18 cellular contexts compared by ENCODE assay signal in the genomic region with DNA sequence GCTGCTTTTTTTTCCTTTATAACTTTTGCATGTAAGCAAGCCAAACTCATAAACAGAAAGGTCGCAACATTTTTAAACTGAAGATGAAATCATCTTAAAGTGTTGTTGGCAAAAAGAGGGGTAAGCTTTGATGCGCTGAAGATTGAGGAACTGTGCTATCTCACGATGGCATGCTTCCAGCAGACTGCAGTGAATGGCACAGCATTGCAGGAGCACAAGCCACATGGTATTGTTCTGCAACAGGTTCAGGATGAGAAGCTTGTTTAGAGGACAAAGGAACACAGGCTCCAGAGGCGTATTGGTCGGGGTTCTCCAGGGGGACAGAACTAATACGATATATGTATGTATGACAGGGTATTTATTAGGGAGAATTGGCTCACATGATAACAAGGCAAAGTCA. TPM values are rescaled to one million over a fixed set of nuclear protein-coding genes. Genes with fewer than 3 reads are reported as not detected.
DNase-seq lines count a peak whose midpoint lies in the region; ATAC-seq, FAIRE-seq and TF ChIP-seq lines count a peak whose summit lies in the region.
"Had no signal": no experiment of that assay in that cellular context is flagged by ENCODE, and none has a peak within 500 bp of the region (broad histone marks: within the 10 kb centered on the region; RNA-seq: fewer than 3 reads in every experiment).

No MANE protein-coding gene starts in this region.

- H3K36me3 ChIP-seq in HEK293 (ENCODE audit: control insufficient read depth in 2 of 2, insufficient read depth in 1 of 2, low read length in 2 of 2), result no peaks in the 10 kb centered on the region
- no peaks in the 10 kb centered on the region for H3K36me3 ChIP-seq in GM12878 (ENCODE audit: control insufficient read depth in 2 of 2, insufficient read depth in 2 of 2, low read length in 1 of 2)
- H3K36me3 ChIP-seq in CD8-positive, alpha-beta T cell (ENCODE audit: insufficient read depth, low read length), result no peaks in the 10 kb centered on the region
- H3K36me3 ChIP-seq: pancreas, thyroid gland had no signal

- H3K36me3 Mint-ChIP-seq in nephron (ENCODE audit: low read depth), result no peaks in the 10 kb centered on the region
- no peaks in the 10 kb centered on the region for H3K36me3 Mint-ChIP-seq in CD8-positive, alpha-beta T cell
- H3K36me3 Mint-ChIP-seq: activated naive CD8-positive, alpha-beta T cell treated with anti-CD3 and anti-CD28 coated beads for 36 hours; naive B cell had no signal

- CTCF ChIA-PET in HEK293 (lab: Yijun Ruan, JAX) (no interaction called here), GM12878 (lab: Yijun Ruan, JAX) (interaction anchor here (1.2 to 2.3 kb wide), 4 partner anchors 10 to 210 kb away, joined by 4 to 11 read pairs (median 5); no protein-coding TSS in a partner anchor)
- CTCF ChIA-PET in CD8-positive, alpha-beta T cell (lab: Charles Lee), result no interaction called here

- no peak for TF ChIP-seq CTCF in HEK293 (tag by site-specific recombination; IDR thresholded peaks at IDR 0.05)
- no peak for TF ChIP-seq CTCF in GM12878 (IDR thresholded peaks at IDR 0.05 in 2 of 3, conservative IDR thresholded peaks at IDR 0.05 in 1 of 3; ENCODE audit: control insufficient read depth in 2 of 3, extremely low read depth in 1 of 3, insufficient read depth in 1 of 3, low read depth in 3 of 3, low read length in 3 of 3)
- no peak for TF ChIP-seq CTCF in nephron (IDR thresholded peaks at IDR 0.05; ENCODE audit: unreplicated experiment in 3 of 3)
- no peak for TF ChIP-seq CTCF in CD8-positive, alpha-beta T cell (IDR thresholded peaks at IDR 0.05)

- intact Hi-C loops in GM12878 (cut with micrococcal nuclease; ENCODE audit: unreplicated experiment), result no loop called here
- intact Hi-C loops in CD8-positive, alpha-beta T cell (cut with DNase I, micrococcal nuclease), result no loop called here

- POLR2A ChIA-PET in HEK293 (lab: Yijun Ruan, JAX) (no interaction called here), GM12878 (lab: Charles Lee) (interaction anchor here (1.9 to 2.2 kb wide), 2 partner anchors 12 to 22 kb away, joined by 5 to 8 read pairs; no protein-coding TSS in a partner anchor)
- POLR2A ChIA-PET in CD8-positive, alpha-beta T cell (lab: Charles Lee), result interaction anchor here (0.6 kb wide), 1 partner anchor 260 kb away, joined by 4 read pairs; no protein-coding TSS in a partner anchor

- peaks cover 48% of the 10 kb centered on the region for H3K4me1 Mint-ChIP-seq in nephron
- H3K4me1 Mint-ChIP-seq in CD8-positive, alpha-beta T cell (ENCODE audit: low read depth), result peaks cover 2% of the 10 kb centered on the region
- H3K4me1 Mint-ChIP-seq: naive B cell had no signal

- TF ChIP-seq EP300 in GM12878 (IDR thresholded peaks at IDR 0.05; ENCODE audit: borderline replicate concordance in 1 of 2, control insufficient read depth in 1 of 2, low read depth in 2 of 2, low read length in 2 of 2), result no peak

- peaks cover 6% of the 10 kb centered on the region for H3K4me1 ChIP-seq in HEK293 (ENCODE audit: control insufficient read depth, insufficient read depth, low read length)
- H3K4me1 ChIP-seq in GM12878 (ENCODE audit: control insufficient read depth, insufficient read depth, low read length), result no peaks in the 10 kb centered on the region
- no peaks in the 10 kb centered on the region for H3K4me1 ChIP-seq in CD8-positive, alpha-beta T cell (ENCODE audit: insufficient read depth, low read length)
- H3K4me1 ChIP-seq: thyroid gland had no signal

- H3K4me2 ChIP-seq in GM12878 (ENCODE audit: control insufficient read depth, insufficient read depth), result no peak overlapping the region

- H3K9me3 ChIP-seq in HEK293 (ENCODE audit: control insufficient read depth, insufficient read depth, low read depth, low read length) (no peaks in the 10 kb centered on the region), GM12878 (replicated peaks; ENCODE audit: control insufficient read depth, insufficient read depth, low read length) (no peaks in the 10 kb centered on the region)
- H3K9me3 ChIP-seq in CD8-positive, alpha-beta T cell (ENCODE audit: low read length), result no peaks in the 10 kb centered on the region
- H3K9me3 ChIP-seq: pancreas, thyroid gland had no signal

- in situ Hi-C loops in GM12878 (cut with MboI), result no loop called here

- H3K79me2 ChIP-seq in GM12878 (ENCODE audit: control insufficient read depth, insufficient read depth, low read length), result no peaks in the 10 kb centered on the region

- no peaks in the 10 kb centered on the region for H3K9me3 Mint-ChIP-seq in nephron
- no peaks in the 10 kb centered on the region for H3K9me3 Mint-ChIP-seq in CD8-positive, alpha-beta T cell
- H3K9me3 Mint-ChIP-seq: activated naive CD8-positive, alpha-beta T cell treated with anti-CD3 and anti-CD28 coated beads for 36 hours had no signal

- H3K27ac ChIP-seq in HEK293 (ENCODE audit: extremely low read depth, low read depth, low read length) (no peak overlapping the region), GM12878 (ENCODE audit: control insufficient read depth, insufficient read depth) (no peak overlapping the region)
- no peak overlapping the region for H3K27ac ChIP-seq in CD8-positive, alpha-beta T cell (ENCODE audit: low read depth, low read length)
- H3K27ac ChIP-seq: pancreas had no signal

- ATAC-seq in GM12878, result no peak
- ATAC-seq in CD8-positive, alpha-beta T cell, result no peak
- ATAC-seq in HG03439 (IDR thresholded peaks at IDR 0.05; ENCODE audit: unreplicated experiment), result no peak
- ATAC-seq: activated CD4-positive, alpha-beta T cell treated with anti-CD3 and anti-CD28 coated beads for 36 hours had no signal

- BruUV-seq in GM12878 (replicated peaks; lab: Mats Ljungman, UMichigan), result no TSS peak

- WGBS in GM12878 (ENCODE audit: insufficient coverage, insufficient replicate concordance, low lambda C conversion rate, missing lambda C conversion rate), result 46% methylated on average over 6 of the region's 6 CpGs

- H3K4me3 Mint-ChIP-seq in nephron, result peak overlapping the region in 1 of 3 experiments; percentile 4
- no peak overlapping the region for H3K4me3 Mint-ChIP-seq in CD8-positive, alpha-beta T cell
- H3K4me3 Mint-ChIP-seq: activated CD4-positive, alpha-beta T cell treated with anti-CD3 and anti-CD28 coated beads for 36 hours; activated naive CD8-positive, alpha-beta T cell treated with anti-CD3 and anti-CD28 coated beads for 36 hours; naive B cell had no signal

- TF ChIP-seq POLR2A in GM12878 (IDR thresholded peaks at IDR 0.05; ENCODE audit: low read depth, low read length), result no peak

- no peaks in the 10 kb centered on the region for H4K20me1 ChIP-seq in GM12878 (ENCODE audit: control insufficient read depth, insufficient read depth)

- H3K27ac Mint-ChIP-seq in nephron, result peak overlapping the region in 2 of 3 experiments; percentile 16 to 84
- H3K27ac Mint-ChIP-seq in CD8-positive, alpha-beta T cell, result no peak overlapping the region
- H3K27ac Mint-ChIP-seq: activated CD4-positive, alpha-beta T cell treated with anti-CD3 and anti-CD28 coated beads for 36 hours; activated naive CD8-positive, alpha-beta T cell treated with anti-CD3 and anti-CD28 coated beads for 36 hours; naive B cell had no signal

- no peak overlapping the region for H3K9ac ChIP-seq in GM12878 (ENCODE audit: control insufficient read depth, insufficient read depth, low read length)

- no peaks in the 10 kb centered on the region; a peak in 1 of 4 replicates for H3K27me3 ChIP-seq in GM12878 (replicated peaks in 1 of 2; ENCODE audit: control insufficient read depth in 2 of 2, insufficient read depth in 2 of 2, low read length in 1 of 2)
- no peaks in the 10 kb centered on the region for H3K27me3 ChIP-seq in CD8-positive, alpha-beta T cell (ENCODE audit: insufficient read depth, low read length)
- H3K27me3 ChIP-seq: pancreas, thyroid gland had no signal

- no peak for TF ChIP-seq RAD21 in GM12878 (IDR thresholded peaks at IDR 0.05; ENCODE audit: insufficient read depth, low read depth, low read length)

- H3K4me3 ChIP-seq in HEK293 (ENCODE audit: low read depth, low read length) (no peak overlapping the region), GM12878 (no peak overlapping the region)
- H3K4me3 ChIP-seq in CD8-positive, alpha-beta T cell (ENCODE audit: low read depth, low read length), result no peak overlapping the region
- H3K4me3 ChIP-seq: lung, pancreas, thyroid gland had no signal

- peaks cover 5% of the 10 kb centered on the region for H3K27me3 Mint-ChIP-seq in nephron (ENCODE audit: low read depth)
- H3K27me3 Mint-ChIP-seq in CD8-positive, alpha-beta T cell (ENCODE audit: low read depth), result peaks cover 18% of the 10 kb centered on the region

- SMC1A ChIA-PET in GM12878 (lab: Charles Lee; ENCODE audit: uncharacterized antibody, unreplicated experiment), result interaction anchor here (0.6 to 4.4 kb wide), 7 partner anchors 9 to 177 kb away, joined by 3 to 35 read pairs (median 4); no protein-coding TSS in a partner anchor

- RAD21 ChIA-PET in GM12878 (lab: Charles Lee; ENCODE audit: unreplicated experiment), result interaction anchor here (1.6 to 1.8 kb wide), 2 partner anchors 10 kb away, joined by 4 to 6 read pairs; no protein-coding TSS in a partner anchor

- H2AFZ ChIP-seq in GM12878 (ENCODE audit: control insufficient read depth, low read depth, low read length), result no peak overlapping the region

- no peak for FAIRE-seq in GM12878 (lab: Jason Lieb, UNC)
- FAIRE-seq in GM19239 (lab: Jason Lieb, UNC), result no peak
- FAIRE-seq: pancreas had no signal

- peak; percentile 24 to 56 for DNase-seq in NOMO-1 (lab: John Stamatoyannopoulos, UW; ENCODE audit: unreplicated experiment in 2 of 2)
- no peak for DNase-seq in GM12878 (ENCODE audit: low read depth, low spot score)
- DNase-seq in CD8-positive, alpha-beta T cell, result no peak
- no peak for DNase-seq in GM19239 (ENCODE audit: insufficient read length, low spot score)
- DNase-seq: activated CD4-positive, alpha-beta T cell treated with anti-CD3 and anti-CD28 coated beads for 36 hours; activated naive CD8-positive, alpha-beta T cell treated with anti-CD3 and anti-CD28 coated beads for 36 hours; naive B cell; NCI-H1694; pancreas; stimulated activated naive CD4-positive, alpha-beta T cell; thyroid gland had no signal

RNA-seq across cellular contexts. Expression of a gene that starts 13.8 kb away (rescaled TPM):
- 526 and 546 TPM in 2 replicates for total RNA-seq in GM12878 (2013; cell fraction: nucleolus; rRNA removed)
- 3.2 and 4.4 TPM in 2 replicates for total RNA-seq in GM12878 (2014; rRNA removed)
- 3.8 and 5.1 TPM in 2 replicates for total RNA-seq in GM12878 (2014; rRNA removed; fragmentation: Illumina TruSeq; extraction: Trizol)
- total RNA-seq in GM12878 (2021), result 7.5 and 7.8 TPM in 2 replicates
- polyA plus RNA-seq in GM12878 (2011; ENCODE audit: low read depth), result 2.0 TPM
- 108 and 130 TPM in 2 replicates for polyA plus RNA-seq in GM12878 (2011; rRNA removed)
- 53.4 and 59.3 TPM in 2 replicates for polyA plus RNA-seq in GM12878 (2011; cell fraction: cytosol; rRNA removed)
- polyA plus RNA-seq in GM12878 (2011; cell fraction: nucleus; rRNA removed), result 108 and 131 TPM in 2 replicates
- polyA plus RNA-seq in GM12878 (2012), result 1.2 and 2.7 TPM in 2 replicates
- polyA plus RNA-seq in GM12878 (2014; fragmentation: Illumina TruSeq; extraction: Trizol), result 3.4 and 6.5 TPM in 2 replicates
- polyA plus RNA-seq in GM12878 (2014; fragmentation: Nextera tagmentation; extraction: Ambion mirVana), result 1 to 10 TPM; 3.1 to 3.4 TPM
- polyA plus RNA-seq in GM12878 (2014; rRNA removed), result 2.4 and 2.9 TPM in 2 replicates
- polyA plus RNA-seq in GM12878 (2016; fragmentation: Nextera tagmentation; extraction: Ambion mirVana), result 1 to 10 TPM; 4.3 to 5.8 TPM
- polyA minus RNA-seq in GM12878 (2011; rRNA and poly(A)+ RNA removed), result 228 and 285 TPM in 2 replicates
- 42.9 and 75.5 TPM in 2 replicates for polyA minus RNA-seq in GM12878 (2011; cell fraction: cytosol; rRNA and poly(A)+ RNA removed)
- polyA minus RNA-seq in GM12878 (2011; cell fraction: nucleus; rRNA and poly(A)+ RNA removed), result 205 and 292 TPM in 2 replicates
- total RNA-seq in CD8-positive, alpha-beta T cell, result 1 to 10 TPM; 1.1 to 1.6 TPM

RNA-seq across cellular contexts. Expression of a gene that starts 19.1 kb away (rescaled TPM):
- not detected in 2 replicates for total RNA-seq in GM12878 (2013; cell fraction: nucleolus; rRNA removed)
- not detected in 2 replicates for total RNA-seq in GM12878 (2014; rRNA removed)
- total RNA-seq in GM12878 (2014; rRNA removed; fragmentation: Illumina TruSeq; extraction: Trizol), result not detected in 2 replicates
- not detected in 2 replicates for total RNA-seq in GM12878 (2021)
- not detected for polyA plus RNA-seq in GM12878 (2011; ENCODE audit: low read depth)
- 0.35 TPM in 1 of 2 replicates, not detected in the other for polyA plus RNA-seq in GM12878 (2011; rRNA removed)
- not detected in 2 replicates for polyA plus RNA-seq in GM12878 (2011; cell fraction: cytosol; rRNA removed)
- polyA plus RNA-seq in GM12878 (2011; cell fraction: nucleus; rRNA removed), result not detected in 2 replicates
- not detected in 2 replicates for polyA plus RNA-seq in GM12878 (2012)
- not detected in 2 replicates for polyA plus RNA-seq in GM12878 (2014; fragmentation: Illumina TruSeq; extraction: Trizol)
- not detected for polyA plus RNA-seq in GM12878 (2014; fragmentation: Nextera tagmentation; extraction: Ambion mirVana)
- polyA plus RNA-seq in GM12878 (2014; rRNA removed), result not detected in 2 replicates
- polyA plus RNA-seq in GM12878 (2016; fragmentation: Nextera tagmentation; extraction: Ambion mirVana), result not detected
- not detected in 2 replicates for polyA minus RNA-seq in GM12878 (2011; rRNA and poly(A)+ RNA removed)
- not detected in 2 replicates for polyA minus RNA-seq in GM12878 (2011; cell fraction: cytosol; rRNA and poly(A)+ RNA removed)
- polyA minus RNA-seq in GM12878 (2011; cell fraction: nucleus; rRNA and poly(A)+ RNA removed), result not detected in 2 replicates
- total RNA-seq in CD8-positive, alpha-beta T cell, result not detected
- total RNA-seq: activated CD4-positive, alpha-beta T cell treated with anti-CD3 and anti-CD28 coated beads for 36 hours; activated naive CD8-positive, alpha-beta T cell treated with anti-CD3 and anti-CD28 coated beads for 36 hours; chondrocyte; H4; NCI-H460; pancreas; thyroid gland had no signal
- polyA plus RNA-seq: pancreas had no signal

Comparison
In these comparisons a context has a peak if more than half of its experiments do, and no peak if none do; other contexts are left out.
1. DNase-seq: peak in NOMO-1 (2 of 2); none in GM12878 (single experiment), CD8-positive, alpha-beta T cell (0 of 7) and GM19239 (single experiment).